In genomic region chrX:23317799-23318724, GRCh38 we compare ENCODE assay signal across 8 cellular contexts. TPM values are rescaled to one million over a fixed set of nuclear protein-coding genes. Genes with fewer than 3 reads are reported as not detected.
DNase-seq lines count a peak whose midpoint lies in the region; ATAC-seq, FAIRE-seq and TF ChIP-seq lines count a peak whose summit lies in the region.

No MANE protein-coding gene starts in this region.

- no peak overlapping the region for H3K27ac Mint-ChIP-seq in CD8-positive, alpha-beta T cell
- H3K27ac Mint-ChIP-seq in progenitor cell of endocrine pancreas = no peak overlapping the region

- no peak overlapping the region for H2BK15ac ChIP-seq in neuronal stem cell (ENCODE audit: low read length)

- ATAC-seq in CD8-positive, alpha-beta T cell = peak; percentile 48
- ATAC-seq in GM19035 (IDR thresholded peaks at IDR 0.05; ENCODE audit: unreplicated experiment) (peak; percentile 70), HG03103 (IDR thresholded peaks at IDR 0.05; ENCODE audit: low read depth, unreplicated experiment) (peak; percentile 76), RWPE2 (ENCODE audit: low read depth) (0 out of 3 replicates have a peak, but pooled peaks have one; percentile 31)

- POLR2A ChIA-PET in CD8-positive, alpha-beta T cell (lab: Charles Lee) = no interaction called here
- POLR2A ChIA-PET in endothelial cell of umbilical vein (lab: Charles Lee) = no interaction called here

- no peak overlapping the region for H2AK5ac ChIP-seq in neuronal stem cell (ENCODE audit: low read depth, low read length)

- H3K27me3 ChIP-seq in CD8-positive, alpha-beta T cell (ENCODE audit: insufficient read depth, low read length) = no peaks in the 10 kb centered on the region
- H3K27me3 ChIP-seq in RWPE2 (ENCODE audit: insufficient read depth, poor library complexity, severe bottlenecking) = no peaks in the 10 kb centered on the region
- no peaks in the 10 kb centered on the region for H3K27me3 ChIP-seq in endothelial cell of umbilical vein (ENCODE audit: control insufficient read depth in 2 of 2, insufficient read depth in 2 of 2, low read length in 2 of 2)
- no peaks in the 10 kb centered on the region for H3K27me3 ChIP-seq in neuronal stem cell (ENCODE audit: control insufficient read depth in 3 of 3, insufficient read depth in 3 of 3, low read depth in 1 of 3, low read length in 3 of 3)

- H3K4me3 Mint-ChIP-seq in CD8-positive, alpha-beta T cell = no peak overlapping the region
- H3K4me3 Mint-ChIP-seq in progenitor cell of endocrine pancreas (ENCODE audit: low read depth) = no peak overlapping the region

- no peaks in the 10 kb centered on the region for H3K9me3 ChIP-seq in CD8-positive, alpha-beta T cell (ENCODE audit: low read length)
- H3K9me3 ChIP-seq in RWPE2 (ENCODE audit: severe bottlenecking) = no peaks in the 10 kb centered on the region
- H3K9me3 ChIP-seq in endothelial cell of umbilical vein (replicated peaks; ENCODE audit: control insufficient read depth, insufficient read depth, low read length) = no peaks in the 10 kb centered on the region
- no peaks in the 10 kb centered on the region for H3K9me3 ChIP-seq in neuronal stem cell (replicated peaks in 1 of 2; ENCODE audit: control insufficient read depth in 2 of 2, insufficient read depth in 1 of 2, low read depth in 1 of 2, low read length in 2 of 2)

- H3K9me1 ChIP-seq in endothelial cell of umbilical vein (replicated peaks; ENCODE audit: control insufficient read depth, extremely low read depth, insufficient read depth, low read length) = no peaks in the 10 kb centered on the region

- no peaks in the 10 kb centered on the region for H3K4me1 ChIP-seq in CD8-positive, alpha-beta T cell (ENCODE audit: insufficient read depth, low read length)
- H3K4me1 ChIP-seq in RWPE2 (ENCODE audit: insufficient read depth, poor library complexity, severe bottlenecking) = no peaks in the 10 kb centered on the region
- no peaks in the 10 kb centered on the region for H3K4me1 ChIP-seq in endothelial cell of umbilical vein (ENCODE audit: control insufficient read depth, extremely low read depth, insufficient read depth, low read length)
- no peaks in the 10 kb centered on the region for H3K4me1 ChIP-seq in neuronal stem cell (ENCODE audit: control insufficient read depth in 2 of 2, insufficient read depth in 1 of 2, low read depth in 1 of 2, low read length in 2 of 2)

- no peak overlapping the region for H3K4me3 ChIP-seq in CD8-positive, alpha-beta T cell (ENCODE audit: low read depth, low read length)
- no peak overlapping the region for H3K4me3 ChIP-seq in RWPE2 (ENCODE audit: severe bottlenecking)
- no peak overlapping the region for H3K4me3 ChIP-seq in endothelial cell of umbilical vein (replicated peaks in 1 of 3; ENCODE audit: insufficient read depth in 1 of 3, low read depth in 1 of 3, low read length in 3 of 3)
- no peak overlapping the region for H3K4me3 ChIP-seq in neuronal stem cell (ENCODE audit: low read length in 2 of 2)

- H4K8ac ChIP-seq in neuronal stem cell (ENCODE audit: low read depth, low read length) = no peak overlapping the region

- peak; percentile 77 for FAIRE-seq in endothelial cell of umbilical vein (lab: Jason Lieb, UNC)

- dilution Hi-C loops in endothelial cell of umbilical vein (cut with MboI; ENCODE audit: extremely low pct_ligation_motif_present, low sequenced_read_pairs) = no loop called here

- H3K9me3 Mint-ChIP-seq in CD8-positive, alpha-beta T cell = no peaks in the 10 kb centered on the region
- no peaks in the 10 kb centered on the region for H3K9me3 Mint-ChIP-seq in progenitor cell of endocrine pancreas (ENCODE audit: low read depth)

- BruUV-seq in endothelial cell of umbilical vein (replicated peaks; lab: Mats Ljungman, UMichigan) = no TSS peak

- H2BK120ac ChIP-seq in neuronal stem cell (ENCODE audit: low read depth, low read length) = no peak overlapping the region

- no peak overlapping the region for H3K27ac ChIP-seq in CD8-positive, alpha-beta T cell (ENCODE audit: low read depth, low read length)
- H3K27ac ChIP-seq in RWPE2 (ENCODE audit: poor library complexity, severe bottlenecking) = no peak overlapping the region
- no peak overlapping the region for H3K27ac ChIP-seq in endothelial cell of umbilical vein (ENCODE audit: insufficient read depth, low read depth, low read length)
- H3K27ac ChIP-seq in neuronal stem cell (replicated peaks; ENCODE audit: low read length) = no peak overlapping the region

- no peaks in the 10 kb centered on the region for H3K79me1 ChIP-seq in neuronal stem cell (ENCODE audit: low read depth, low read length)

- peak; percentile 32 for TF ChIP-seq CTCF in CD8-positive, alpha-beta T cell (IDR thresholded peaks at IDR 0.05)
- TF ChIP-seq CTCF in RWPE2 (IDR thresholded peaks at IDR 0.05; ENCODE audit: poor library complexity, severe bottlenecking) (peak; percentile 65), endothelial cell of umbilical vein (IDR thresholded peaks at IDR 0.05; ENCODE audit: extremely low read depth in 1 of 2, insufficient read depth in 1 of 2, low read depth in 1 of 2, low read length in 2 of 2) (peak; percentile 59 to 86), progenitor cell of endocrine pancreas (IDR thresholded peaks at IDR 0.05; ENCODE audit: unreplicated experiment) (peak; percentile 82)

- no peaks in the 10 kb centered on the region for H3K36me3 ChIP-seq in CD8-positive, alpha-beta T cell (ENCODE audit: insufficient read depth, low read length)
- no peaks in the 10 kb centered on the region for H3K36me3 ChIP-seq in RWPE2 (ENCODE audit: low read depth)
- no peaks in the 10 kb centered on the region for H3K36me3 ChIP-seq in endothelial cell of umbilical vein (ENCODE audit: control insufficient read depth in 2 of 2, extremely low read depth in 1 of 2, insufficient read depth in 2 of 2, low read length in 2 of 2)
- no peaks in the 10 kb centered on the region for H3K36me3 ChIP-seq in neuronal stem cell (replicated peaks in 1 of 2; ENCODE audit: control insufficient read depth in 2 of 2, insufficient read depth in 2 of 2, low read length in 2 of 2)

- H4K20me1 ChIP-seq in endothelial cell of umbilical vein (replicated peaks; ENCODE audit: control insufficient read depth, extremely low read depth, insufficient read depth, low read length) = no peaks in the 10 kb centered on the region

- H3K4me2 ChIP-seq in endothelial cell of umbilical vein (ENCODE audit: insufficient read depth, low read length) (no peak overlapping the region), neuronal stem cell (ENCODE audit: insufficient read depth, low read length, poor library complexity, severe bottlenecking) (no peak overlapping the region)

- H4K91ac ChIP-seq in neuronal stem cell (ENCODE audit: low read depth, low read length, poor library complexity) = no peak overlapping the region

- no peak overlapping the region for H2BK5ac ChIP-seq in neuronal stem cell (ENCODE audit: low read length)

- H3K27me3 Mint-ChIP-seq in CD8-positive, alpha-beta T cell (ENCODE audit: low read depth) = no peaks in the 10 kb centered on the region
- H3K27me3 Mint-ChIP-seq in progenitor cell of endocrine pancreas = no peaks in the 10 kb centered on the region

- H2AFZ ChIP-seq in endothelial cell of umbilical vein (ENCODE audit: low read depth, low read length) (no peak overlapping the region), neuronal stem cell (ENCODE audit: low read length) (no peak overlapping the region)

- no peaks in the 10 kb centered on the region for H3K36me3 Mint-ChIP-seq in CD8-positive, alpha-beta T cell
- H3K36me3 Mint-ChIP-seq in progenitor cell of endocrine pancreas (ENCODE audit: insufficient read depth) = no peaks in the 10 kb centered on the region

- no peak overlapping the region for H3K23ac ChIP-seq in neuronal stem cell (ENCODE audit: low read depth, low read length, poor library complexity)

- no CpG with 5 or more reads among the region's 11 CpGs for WGBS in neuronal stem cell (ENCODE audit: extremely low coverage in 2 of 2, insufficient read length in 2 of 2, insufficient replicate concordance in 1 of 2), 2 donors

- H3K18ac ChIP-seq in neuronal stem cell (ENCODE audit: low read length) = no peak overlapping the region

- H2BK12ac ChIP-seq in neuronal stem cell (ENCODE audit: low read length) = no peak overlapping the region

- H3K14ac ChIP-seq in neuronal stem cell (ENCODE audit: low read length) = no peak overlapping the region

- intact Hi-C loops in CD8-positive, alpha-beta T cell (cut with DNase I, micrococcal nuclease) = loop anchor here (10.0 kb wide), 1 partner anchor 1333 kb away; no protein-coding TSS in a partner anchor
- intact Hi-C loops in endothelial cell of umbilical vein (cut with micrococcal nuclease) = loop anchor here (2.0 to 5.0 kb wide), 3 partner anchors 1181 to 1333 kb away; no protein-coding TSS in a partner anchor

- no peak for TF ChIP-seq POLR2A in endothelial cell of umbilical vein (IDR thresholded peaks at IDR 0.05; ENCODE audit: low read depth, low read length)

- no peak overlapping the region for H3K4ac ChIP-seq in neuronal stem cell (ENCODE audit: low read length)

- CTCF ChIA-PET in CD8-positive, alpha-beta T cell (lab: Charles Lee) = interaction anchor here (1.0 to 1.2 kb wide), 2 partner anchors 17 to 30 kb away, joined by 3 to 4 read pairs; no protein-coding TSS in a partner anchor
- CTCF ChIA-PET in endothelial cell of umbilical vein (lab: Charles Lee) = interaction anchor here (0.6 to 3.2 kb wide), 8 partner anchors 13 to 1333 kb away, joined by 3 to 36 read pairs (median 4); no protein-coding TSS in a partner anchor

- no peaks in the 10 kb centered on the region for H3K79me2 ChIP-seq in endothelial cell of umbilical vein (ENCODE audit: control insufficient read depth, insufficient read depth, low read length)

- H3K9ac ChIP-seq in endothelial cell of umbilical vein (replicated peaks; ENCODE audit: extremely low read depth, insufficient read depth, low read length) = no peak overlapping the region
- H3K9ac ChIP-seq in neuronal stem cell (ENCODE audit: low read depth, low read length, poor library complexity) = no peak overlapping the region

- no peaks in the 10 kb centered on the region for H3K4me1 Mint-ChIP-seq in CD8-positive, alpha-beta T cell (ENCODE audit: low read depth)
- no peaks in the 10 kb centered on the region for H3K4me1 Mint-ChIP-seq in progenitor cell of endocrine pancreas (ENCODE audit: low read depth)

- peak in 2 of 7 experiments; percentile 12 to 13 for DNase-seq in CD8-positive, alpha-beta T cell
- DNase-seq in RWPE2 (ENCODE audit: low spot score) = no peak
- peak; percentile 19 for DNase-seq in endothelial cell of umbilical vein (ENCODE audit: low read depth, low spot score)
- peak; percentile 51 for DNase-seq in progenitor cell of endocrine pancreas (ENCODE audit: low spot score, unreplicated experiment)
- DNase-seq in cerebellar cortex (ENCODE audit: low spot score) = no peak
- DNase-seq in neuronal stem cell (ENCODE audit: low spot score) = no peak

RNA-seq across cellular contexts. Expression of gene PTCHD1, which starts 16.6 kb away (rescaled TPM):
- not detected for total RNA-seq in CD8-positive, alpha-beta T cell
- total RNA-seq in endothelial cell of umbilical vein (not detected in 2 replicates), progenitor cell of endocrine pancreas (0.43 and 0.55 TPM in 2 replicates)
- polyA plus RNA-seq in endothelial cell of umbilical vein = not detected in 2 replicates
- polyA plus RNA-seq in endothelial cell of umbilical vein (2011; cell fraction: cytosol; rRNA removed) = not detected in 2 replicates
- not detected in 2 replicates for polyA plus RNA-seq in endothelial cell of umbilical vein (2011; cell fraction: nucleus; rRNA removed)
- polyA plus RNA-seq in endothelial cell of umbilical vein (2012) = not detected in 2 replicates
- polyA minus RNA-seq in endothelial cell of umbilical vein = not detected in 2 replicates
- not detected for polyA minus RNA-seq in endothelial cell of umbilical vein (2011; cell fraction: cytosol; rRNA and poly(A)+ RNA removed)
- not detected in 2 replicates for polyA minus RNA-seq in endothelial cell of umbilical vein (2011; cell fraction: nucleus; rRNA and poly(A)+ RNA removed)
- 0.03 TPM for polyA plus RNA-seq in neuronal stem cell (2013, experiment 1 of 2)
- 0.06 TPM for polyA plus RNA-seq in neuronal stem cell (2013, experiment 2 of 2)

Comparison
In these comparisons a context has a peak if more than half of its experiments do, and no peak if none do; other contexts are left out.
1. DNase-seq: peak in endothelial cell of umbilical vein (single experiment) and progenitor cell of endocrine pancreas (single experiment); none in RWPE2 (single experiment), cerebellar cortex (single experiment) and neuronal stem cell (single experiment).
2. CTCF ChIP-seq: peak in every context shown above with its lines; median percentile 82 in progenitor cell of endocrine pancreas; 72 in endothelial cell of umbilical vein; 65 in RWPE2; 32 in CD8-positive, alpha-beta T cell.
3. Peak in every context shown above with its lines, with median percentiles within 50 percentile points of each other: ATAC-seq.